In the genomic region with DNA sequence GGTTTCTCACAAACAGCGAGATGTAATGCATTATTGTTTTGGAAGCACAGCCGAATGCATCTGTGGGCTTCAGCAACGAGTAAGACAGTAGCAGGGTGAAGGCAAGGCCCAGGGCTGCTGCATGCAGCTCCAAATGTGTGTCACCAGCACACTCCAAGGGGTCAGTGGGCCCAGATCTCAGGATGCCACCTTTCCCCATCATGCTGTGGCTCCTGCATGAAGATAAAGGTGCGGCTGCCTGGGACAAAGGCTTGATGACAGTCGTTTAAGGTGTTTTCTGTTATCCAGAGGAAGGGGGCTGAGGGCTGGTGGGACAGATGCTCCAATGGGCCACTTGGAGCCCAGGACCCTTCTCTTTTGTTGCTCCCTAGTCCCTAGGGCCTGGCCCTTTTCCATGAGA, we compare ENCODE assay signal across 1 cellular context.
TF ChIP-seq lines count a peak whose summit lies in the region.

No MANE protein-coding gene starts in this region.

TF ChIP-seq in H1, 55 proteins besides CTCF, POLR2A, EP300 and RAD21:
- TF ChIP-seq GABPA (IDR thresholded peaks at IDR 0.05; ENCODE audit: borderline replicate concordance, insufficient read depth, low read length) (no peak), SP4 (IDR thresholded peaks at IDR 0.05; ENCODE audit: low read length) (no peak)
